11 cellular contexts compared by ENCODE assay signal in genomic region chr2:237819231-237819630, GRCh38.
"Had no signal": no experiment of that assay in that cellular context is flagged by ENCODE, and none has a peak within 500 bp of the region (broad histone marks: within the 10 kb centered on the region; RNA-seq: fewer than 3 reads in every experiment).

No MANE protein-coding gene starts in this region.

- H3K27ac ChIP-seq: gastrocnemius medialis, testis, upper lobe of right lung, VCaP had no signal

- ATAC-seq: activated CD4-positive, alpha-beta T cell treated with anti-CD3 and anti-CD28 coated beads for 36 hours; gastrocnemius medialis; left ventricle myocardium superior; upper lobe of right lung had no signal

- DNase-seq: activated CD4-positive, alpha-beta memory T cell treated with anti-CD3 and anti-CD28 coated beads, Interleukin-2, amount 10 ng/mL, durations not matched to agents 7 days and 5 days; activated CD4-positive, alpha-beta T cell treated with anti-CD3 and anti-CD28 coated beads for 36 hours; activated gamma-delta T cell; activated T-cell treated with anti-CD3 and anti-CD28 coated beads, Interleukin-2, amount 50 U/mL, for 48 hours; gastrocnemius medialis; left ventricle myocardium superior; mesendoderm; stimulated activated CD4-positive, alpha-beta T cell treated with anti-CD3 and anti-CD28 coated beads, Interleukin-4, amount 100 ng/mL, for 24 hours; testis; upper lobe of right lung had no signal

- H3K36me3 ChIP-seq: gastrocnemius medialis, upper lobe of right lung had no signal

- H3K4me3 ChIP-seq: gastrocnemius medialis, testis, upper lobe of right lung had no signal

- H3K27me3 ChIP-seq: gastrocnemius medialis, testis, upper lobe of right lung had no signal

- H3K4me1 ChIP-seq: gastrocnemius medialis, testis, upper lobe of right lung had no signal

- H3K9me3 ChIP-seq: gastrocnemius medialis, testis, upper lobe of right lung had no signal
